ENCODE assay signal across 9 cellular contexts in the genomic region with DNA sequence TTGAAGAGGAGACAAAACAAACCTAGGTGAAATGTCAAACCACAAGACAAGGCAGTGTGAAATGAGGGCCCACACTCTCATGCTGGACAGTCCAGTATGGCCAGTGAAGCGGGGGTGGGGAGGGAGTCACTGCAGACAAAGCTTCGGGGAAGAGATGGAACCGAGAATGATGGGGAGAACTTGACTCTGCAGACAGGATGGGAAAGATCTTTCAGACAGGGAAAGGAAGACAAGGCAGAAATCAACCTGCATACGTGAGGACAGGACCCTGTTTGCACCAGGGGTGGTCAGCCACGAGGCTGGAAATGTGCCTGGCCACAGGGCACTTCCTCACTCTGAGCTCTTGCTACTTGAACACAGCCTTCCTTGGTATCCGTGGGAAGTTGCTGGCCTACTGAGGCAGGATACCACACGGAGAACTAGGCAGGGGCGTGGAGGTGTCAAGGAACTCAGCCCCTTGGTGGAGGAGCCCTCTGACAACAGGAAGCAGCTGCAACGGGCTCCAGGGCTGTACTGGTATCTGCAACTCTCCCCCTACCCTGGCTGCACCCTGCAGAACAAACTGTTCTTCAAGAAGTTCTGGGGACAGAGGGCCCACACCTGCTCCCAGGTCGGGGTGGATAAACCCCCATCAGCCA. TPM values are rescaled to one million over a fixed set of nuclear protein-coding genes. Genes with fewer than 3 reads are reported as not detected.
DNase-seq lines count a peak whose midpoint lies in the region; ATAC-seq and TF ChIP-seq lines count a peak whose summit lies in the region.
"Had no signal": no experiment of that assay in that cellular context is flagged by ENCODE, and none has a peak within 500 bp of the region (broad histone marks: within the 10 kb centered on the region; RNA-seq: fewer than 3 reads in every experiment).

No MANE protein-coding gene starts in this region.

- H3K27me3 ChIP-seq in left lung = no peaks in the 10 kb centered on the region

- peak; percentile 53 for DNase-seq in Right ventricle myocardium superior
- no peak for DNase-seq in cardiac septum (ENCODE audit: low spot score)
- DNase-seq in activated CD4-positive, alpha-beta memory T cell treated with anti-CD3 and anti-CD28 coated beads for 36 hours = peak; percentile 39
- no peak for DNase-seq in left lung
- peak; percentile 49 for DNase-seq in ureter (ENCODE audit: low spot score)
- DNase-seq: NCI-H524 treated with DMSO at 0.1 percent for 48 hours had no signal

- POLR2A ChIA-PET in activated CD4-positive, alpha-beta memory T cell treated with anti-CD3 and anti-CD28 coated beads for 36 hours (lab: Charles Lee) = interaction anchor here (0.9 to 3.5 kb wide), 9 partner anchors 10 to 275 kb away, joined by 3 to 30 read pairs (median 5); a partner anchor contains a TSS

- H3K9me3 ChIP-seq in left lung = no peaks in the 10 kb centered on the region

- ATAC-seq in Right ventricle myocardium superior (ENCODE audit: poor library complexity) (no peak), left lung (peak; percentile 1), GM21515 (IDR thresholded peaks at IDR 0.05; ENCODE audit: unreplicated experiment) (no peak), GM18517 (IDR thresholded peaks at IDR 0.05; ENCODE audit: unreplicated experiment) (no peak), GM18868 (IDR thresholded peaks at IDR 0.05; ENCODE audit: unreplicated experiment) (no peak)

- CTCF ChIA-PET in activated CD4-positive, alpha-beta memory T cell treated with anti-CD3 and anti-CD28 coated beads for 36 hours (lab: Charles Lee) = interaction anchor here (0.7 to 7.6 kb wide), 10 partner anchors 9 to 296 kb away, joined by 3 to 195 read pairs (median 6); a partner anchor contains a TSS

- peaks cover 60% of the 10 kb centered on the region for H3K4me1 Mint-ChIP-seq in activated CD4-positive, alpha-beta memory T cell treated with anti-CD3 and anti-CD28 coated beads for 36 hours (ENCODE audit: low read depth)

- H3K27me3 Mint-ChIP-seq in activated CD4-positive, alpha-beta memory T cell treated with anti-CD3 and anti-CD28 coated beads for 36 hours = no peaks in the 10 kb centered on the region

- peak overlapping the region; percentile 81 to 90 for H3K27ac ChIP-seq in left lung

- intact Hi-C loops in Right ventricle myocardium superior (cut with DNase I) = loop anchor here (5.0 kb wide), 2 partner anchors 59 to 224 kb away; a partner anchor contains a TSS
- intact Hi-C loops in cardiac septum (cut with DNase I) = loop anchor here (5.0 kb wide), 1 partner anchor 114 kb away; a partner anchor contains a TSS
- intact Hi-C loops in activated CD4-positive, alpha-beta memory T cell treated with anti-CD3 and anti-CD28 coated beads for 36 hours (cut with micrococcal nuclease) = no loop called here
- intact Hi-C loops in left lung (cut with DNase I) = loop anchor here in 1 of 2 donors (5.0 kb wide), 2 partner anchors 59 to 224 kb away; a partner anchor contains a TSS

- no peak for TF ChIP-seq CTCF in left lung (IDR thresholded peaks at IDR 0.05)

- no peaks in the 10 kb centered on the region for H3K36me3 Mint-ChIP-seq in activated CD4-positive, alpha-beta memory T cell treated with anti-CD3 and anti-CD28 coated beads for 36 hours

- H3K36me3 ChIP-seq in left lung = no peaks in the 10 kb centered on the region

- peak overlapping the region; percentile 91 for H3K27ac Mint-ChIP-seq in activated CD4-positive, alpha-beta memory T cell treated with anti-CD3 and anti-CD28 coated beads for 36 hours

- H3K4me1 ChIP-seq in left lung = peaks cover 25 to 64% of the 10 kb centered on the region in 2 donors

- H3K4me3 Mint-ChIP-seq in activated CD4-positive, alpha-beta memory T cell treated with anti-CD3 and anti-CD28 coated beads for 36 hours = no peak overlapping the region

- no peaks in the 10 kb centered on the region for H3K9me3 Mint-ChIP-seq in activated CD4-positive, alpha-beta memory T cell treated with anti-CD3 and anti-CD28 coated beads for 36 hours

- H3K4me3 ChIP-seq in left lung = no peak overlapping the region

RNA-seq across cellular contexts. Expression of a gene that starts 9.3 kb away (rescaled TPM):
- total RNA-seq in Right ventricle myocardium superior (196 TPM), cardiac septum (168 TPM), left lung (100 to 1,000 TPM; 159 to 166 TPM), ureter (157 TPM)
- total RNA-seq in activated CD4-positive, alpha-beta memory T cell treated with anti-CD3 and anti-CD28 coated beads for 36 hours = 100 to 1,000 TPM; 168 to 170 TPM

Comparison
In these comparisons a context has a peak if more than half of its experiments do, and no peak if none do; other contexts are left out.
1. DNase-seq: peak in Right ventricle myocardium superior (single experiment), activated CD4-positive, alpha-beta memory T cell treated with anti-CD3 and anti-CD28 coated beads for 36 hours (single experiment) and ureter (single experiment); none in cardiac septum (single experiment) and left lung (0 of 2).